In genomic region chr2:60855989-60856669, GRCh38 we compare ENCODE assay signal across 30 cellular contexts. TPM values are rescaled to one million over a fixed set of nuclear protein-coding genes. Genes with fewer than 3 reads are reported as not detected.
DNase-seq lines count a peak whose midpoint lies in the region; ATAC-seq, FAIRE-seq and TF ChIP-seq lines count a peak whose summit lies in the region.
"Had no signal": no experiment of that assay in that cellular context is flagged by ENCODE, and none has a peak within 500 bp of the region (broad histone marks: within the 10 kb centered on the region; RNA-seq: fewer than 3 reads in every experiment).

No MANE protein-coding gene starts in this region.

- H4K20me1 ChIP-seq in HCT116 (ENCODE audit: insufficient read depth) (no peaks in the 10 kb centered on the region), PC-3 (ENCODE audit: low read length) (no peaks in the 10 kb centered on the region)

- no peaks in the 10 kb centered on the region for H3K27me3 ChIP-seq in HCT116 (ENCODE audit: insufficient read depth, low read length)
- no peaks in the 10 kb centered on the region for H3K27me3 ChIP-seq in PC-3 (ENCODE audit: low read length)
- H3K27me3 ChIP-seq in small intestine (ENCODE audit: control insufficient read depth in 2 of 2, insufficient read depth in 2 of 2, low read length in 2 of 2) = no peaks in the 10 kb centered on the region
- H3K27me3 ChIP-seq: tibial nerve had no signal

- no peak for TF ChIP-seq RAD21 in HCT116 (IDR thresholded peaks at IDR 0.05; ENCODE audit: low read depth)

- 28 to 55% (median 38%) methylated on average over 5 of the region's 5 CpGs for WGBS in small intestine, 3 donors

- TF ChIP-seq POLR2A in HCT116 (IDR thresholded peaks at IDR 0.05; ENCODE audit: borderline replicate concordance, extremely low read depth, insufficient read depth, insufficient read length) = no peak

- BruUV-seq in HCT116 (replicated peaks; lab: Mats Ljungman, UMichigan) (no TSS peak), PC-3 (replicated peaks; lab: Mats Ljungman, UMichigan) (no TSS peak)

- H3K9me3 ChIP-seq in HCT116 (ENCODE audit: control insufficient read depth in 1 of 2, insufficient read depth in 1 of 2, low read depth in 1 of 2, low read length in 2 of 2) (no peaks in the 10 kb centered on the region), PC-3 (ENCODE audit: low read length) (no peaks in the 10 kb centered on the region), small intestine (ENCODE audit: control insufficient read depth, low read depth) (no peaks in the 10 kb centered on the region)
- H3K9me3 ChIP-seq: left ventricle myocardium inferior had no signal

- H3K36me3 ChIP-seq in HCT116 (ENCODE audit: control insufficient read depth in 1 of 2, insufficient read depth in 2 of 2, low read length in 2 of 2) (no peaks in the 10 kb centered on the region), PC-3 (ENCODE audit: low read depth, low read length) (no peaks in the 10 kb centered on the region), small intestine (ENCODE audit: control insufficient read depth in 2 of 2, insufficient read depth in 2 of 2, low read length in 2 of 2) (no peaks in the 10 kb centered on the region)
- H3K36me3 ChIP-seq: left ventricle myocardium inferior, tibial nerve had no signal

- H3K4me3 ChIP-seq in HCT116 (replicated peaks in 1 of 2; ENCODE audit: low read depth in 1 of 2, low read length in 2 of 2) (no peak overlapping the region), PC-3 (ENCODE audit: low read length) (no peak overlapping the region), epithelial cell of esophagus (ENCODE audit: low read length) (no peak overlapping the region), small intestine (ENCODE audit: low read depth in 1 of 2, low read length in 2 of 2) (no peak overlapping the region)
- H3K4me3 ChIP-seq: GM23248, left ventricle myocardium inferior, SK-N-MC, tibial nerve had no signal

- H3K4me1 ChIP-seq in HCT116 (ENCODE audit: control insufficient read depth in 1 of 2, insufficient read depth in 2 of 2, low read length in 2 of 2) (peaks cover 0 to 10% of the 10 kb centered on the region in 2 experiments; a peak in 1 of 4 replicates), PC-3 (ENCODE audit: insufficient read depth, low read length) (peaks cover 13% of the 10 kb centered on the region; the same call in 1 of the 2 replicates), small intestine (ENCODE audit: control insufficient read depth in 2 of 2, insufficient read depth in 1 of 2, low read depth in 1 of 2, low read length in 1 of 2) (no peaks in the 10 kb centered on the region)
- H3K4me1 ChIP-seq: tibial nerve had no signal

- H3K79me2 ChIP-seq in HCT116 (ENCODE audit: insufficient read depth, low read length) (no peaks in the 10 kb centered on the region), PC-3 (ENCODE audit: low read length) (no peaks in the 10 kb centered on the region)

- H2AFZ ChIP-seq in HCT116 (ENCODE audit: low read depth, low read length, poor library complexity, severe bottlenecking) (peak overlapping the region; percentile 57), PC-3 (ENCODE audit: low read length) (0 out of 2 replicates have a peak overlapping the region, but pooled peaks have one; percentile 11)
- H2AFZ ChIP-seq: GM23248 had no signal

- POLR2A ChIA-PET in HCT116 (lab: Charles Lee) (no interaction called here), PC-3 (lab: Charles Lee; ENCODE audit: unreplicated experiment) (no interaction called here)

- DNase-seq in HCT116 (ENCODE audit: low read depth, low spot score) (no peak), PC-3 (peak; percentile 49), epithelial cell of esophagus (ENCODE audit: low read depth) (peak; percentile 27), small intestine (peak; percentile 70)
- DNase-seq in activated CD4-positive, CD25-positive, alpha-beta regulatory T cell treated with anti-CD3 and anti-CD28 coated beads, Interleukin-2, amount 50 U/mL, for 72 hours = no peak
- DNase-seq: activated CD4-positive, alpha-beta memory T cell treated with anti-CD3 and anti-CD28 coated beads, Interleukin-2, amount 10 ng/mL, durations not matched to agents 7 days and 5 days; activated CD4-positive, CD25-positive, alpha-beta regulatory T cell; activated effector memory CD4-positive, alpha-beta T cell treated with Interleukin-2 at 50 U/mL for 16 hours; activated naive CD8-positive, alpha-beta T cell treated with anti-CD3 and anti-CD28 coated beads, Interleukin-2, amount 10 ng/mL, durations not matched to agents 7 days and 5 days; CD4-positive, alpha-beta memory T cell; cerebellar nuclear complex; erythroblast; foreskin melanocyte; GF-D8; GM23248; KG1; left ventricle myocardium inferior; NCI-H1694 treated with DMSO at 0.1 percent for 48 hours; NCI-H2171; NCI-H524 treated with DMSO at 0.1 percent for 48 hours; right cardiac atrium; stimulated activated CD4-positive, alpha-beta T cell treated with anti-CD3 and anti-CD28 coated beads, Interleukin-12 subunit alpha, Interleukin-12 subunit beta, amount 100 ng/mL, for 4 hours; stimulated activated CD4-positive, alpha-beta T cell treated with anti-CD3 and anti-CD28 coated beads, Interleukin-4, amount 100 ng/mL, for 24 hours; stimulated activated naive CD8-positive, alpha-beta T cell treated with anti-CD3 and anti-CD28 coated beads, Interleukin-15, amount 100 ng/mL, for 72 hours had no signal

- FAIRE-seq in small intestine (lab: Jason Lieb, UNC) = no peak
- FAIRE-seq: HTR-8/SVneo had no signal

- H3K9ac ChIP-seq in HCT116 (ENCODE audit: low read length) (no peak overlapping the region), PC-3 (ENCODE audit: low read length) (no peak overlapping the region)
- H3K9ac ChIP-seq: GM23248 had no signal

- H3K9me2 ChIP-seq in HCT116 (ENCODE audit: insufficient read depth) (no peaks in the 10 kb centered on the region), PC-3 (replicated peaks; ENCODE audit: low read length) (no peaks in the 10 kb centered on the region)

- H3K4me2 ChIP-seq in HCT116 (ENCODE audit: low read length) (peak overlapping the region; percentile 29; the same call in 1 of the 2 replicates), PC-3 (ENCODE audit: low read length) (no peak overlapping the region)

- intact Hi-C loops in HCT116 (cut with micrococcal nuclease) (no loop called here), PC-3 (cut with micrococcal nuclease) (no loop called here)

- no peaks in the 10 kb centered on the region for H3F3A ChIP-seq in PC-3 (ENCODE audit: low read length, unreplicated experiment)

- RAD21 ChIA-PET in HCT116 (lab: Charles Lee; ENCODE audit: low non-redundant PET in 1 of 2, low total read pairs in 2 of 2, uncharacterized antibody in 2 of 2, unreplicated experiment in 2 of 2) = no interaction called here

- H3K27ac ChIP-seq in HCT116 (ENCODE audit: low read depth, low read length) (no peak overlapping the region), PC-3 (ENCODE audit: low read length) (no peak overlapping the region), small intestine (ENCODE audit: low read depth in 1 of 2, low read length in 1 of 2) (peak overlapping the region in 1 of 2 donors; percentile 22)
- H3K27ac ChIP-seq: GM23248, left ventricle myocardium inferior, RWPE1, SK-N-MC, tibial nerve had no signal

- ATAC-seq in HCT116 (no peak), PC-3 (peak; percentile 73), GM21447 (IDR thresholded peaks at IDR 0.05; ENCODE audit: unreplicated experiment) (no peak)
- no peak for ATAC-seq in activated CD4-positive, CD25-positive, alpha-beta regulatory T cell treated with anti-CD3 and anti-CD28 coated beads, Interleukin-2, amount 50 U/mL, for 24 hours
- ATAC-seq: right cardiac atrium; stimulated activated naive CD8-positive, alpha-beta T cell treated with anti-CD3 and anti-CD28 coated beads, Interleukin-15, amount 100 ng/mL, for 72 hours had no signal

- TF ChIP-seq CTCF in HCT116 (IDR thresholded peaks at IDR 0.05 in 2 of 3, conservative IDR thresholded peaks at IDR 0.05 in 1 of 3; ENCODE audit: borderline replicate concordance in 1 of 3, insufficient read depth in 1 of 3, low read depth in 2 of 3, low read length in 2 of 3) = no peak
- no peak for TF ChIP-seq CTCF in PC-3 (conservative IDR thresholded peaks at IDR 0.05; ENCODE audit: low read depth, low read length)
- no peak for TF ChIP-seq CTCF in epithelial cell of esophagus (IDR thresholded peaks at IDR 0.05; ENCODE audit: insufficient read depth, low read depth, low read length, missing control alignments)

- CTCF ChIA-PET in HCT116 (lab: Charles Lee) (no interaction called here), PC-3 (lab: Charles Lee) (no interaction called here)

TF ChIP-seq in HCT116, 20 proteins besides CTCF, POLR2A, EP300 and RAD21 (continues in another document):
- no peak for TF ChIP-seq EZH2phosphoT487 (IDR thresholded peaks at IDR 0.05; ENCODE audit: borderline replicate concordance)
- no peak for TF ChIP-seq EZH2 (IDR thresholded peaks at IDR 0.05)
- no peak for TF ChIP-seq ELF1 (IDR thresholded peaks at IDR 0.05; ENCODE audit: borderline replicate concordance, low read depth)
- no peak for TF ChIP-seq ZFX (IDR thresholded peaks at IDR 0.05)
- TF ChIP-seq POLR2AphosphoS5 (IDR thresholded peaks at IDR 0.05; ENCODE audit: low read depth, low read length) = no peak
- TF ChIP-seq FOSL1 (IDR thresholded peaks at IDR 0.05; ENCODE audit: low read depth) = no peak
- TF ChIP-seq CBX3 (IDR thresholded peaks at IDR 0.05; ENCODE audit: low read depth) = no peak
- TF ChIP-seq, protein P1, sequence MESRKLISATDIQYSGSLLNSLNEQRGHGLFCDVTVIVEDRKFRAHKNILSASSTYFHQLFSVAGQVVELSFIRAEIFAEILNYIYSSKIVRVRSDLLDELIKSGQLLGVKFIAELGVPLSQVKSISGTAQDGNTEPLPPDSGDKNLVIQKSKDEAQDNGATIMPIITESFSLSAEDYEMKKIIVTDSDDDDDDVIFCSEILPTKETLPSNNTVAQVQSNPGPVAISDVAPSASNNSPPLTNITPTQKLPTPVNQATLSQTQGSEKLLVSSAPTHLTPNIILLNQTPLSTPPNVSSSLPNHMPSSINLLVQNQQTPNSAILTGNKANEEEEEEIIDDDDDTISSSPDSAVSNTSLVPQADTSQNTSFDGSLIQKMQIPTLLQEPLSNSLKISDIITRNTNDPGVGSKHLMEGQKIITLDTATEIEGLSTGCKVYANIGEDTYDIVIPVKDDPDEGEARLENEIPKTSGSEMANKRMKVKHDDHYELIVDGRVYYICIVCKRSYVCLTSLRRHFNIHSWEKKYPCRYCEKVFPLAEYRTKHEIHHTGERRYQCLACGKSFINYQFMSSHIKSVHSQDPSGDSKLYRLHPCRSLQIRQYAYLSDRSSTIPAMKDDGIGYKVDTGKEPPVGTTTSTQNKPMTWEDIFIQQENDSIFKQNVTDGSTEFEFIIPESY (IDR thresholded peaks at IDR 0.05; ENCODE audit: extremely low read depth, insufficient replicate concordance, low read length) = no peak
- no peak for TF ChIP-seq ZNF274 (IDR thresholded peaks at IDR 0.05; ENCODE audit: low read depth, low read length)
- TF ChIP-seq, protein P2, sequence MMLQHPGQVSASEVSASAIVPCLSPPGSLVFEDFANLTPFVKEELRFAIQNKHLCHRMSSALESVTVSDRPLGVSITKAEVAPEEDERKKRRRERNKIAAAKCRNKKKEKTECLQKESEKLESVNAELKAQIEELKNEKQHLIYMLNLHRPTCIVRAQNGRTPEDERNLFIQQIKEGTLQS (IDR thresholded peaks at IDR 0.05) = no peak

RNA-seq across cellular contexts. Expression of gene REL, which starts 25.2 kb away (rescaled TPM):
- 10.2 TPM for total RNA-seq in HCT116 (2021; ENCODE audit: unreplicated experiment)
- 2.2 and 2.3 TPM in 2 replicates for polyA plus RNA-seq in HCT116 (2012)
- total RNA-seq in PC-3 (2014; rRNA removed) = 7.3 and 8.9 TPM in 2 replicates
- 1 to 10 TPM in 2 of 3 donors, under 1 TPM in 1; 0.81 to 3.5 (median 2.2) TPM for polyA plus RNA-seq in small intestine

Comparison
In these comparisons a context has a peak if more than half of its experiments do, and no peak if none do; other contexts are left out.
1. DNase-seq: peak in PC-3 (single experiment), epithelial cell of esophagus (single experiment) and small intestine (single experiment); none in HCT116 (single experiment) and activated CD4-positive, CD25-positive, alpha-beta regulatory T cell treated with anti-CD3 and anti-CD28 coated beads, Interleukin-2, amount 50 U/mL, for 72 hours (single experiment).